ENCODE assay signal across 37 cellular contexts in genomic region chr3:60274646-60275045, GRCh38.
"Had no signal": no experiment of that assay in that cellular context is flagged by ENCODE, and none has a peak within 500 bp of the region (broad histone marks: within the 10 kb centered on the region; RNA-seq: fewer than 3 reads in every experiment).

No MANE protein-coding gene starts in this region.

- H3K4me3 ChIP-seq: ascending aorta, cardiac muscle cell had no signal

- H3K27me3 Mint-ChIP-seq: activated B cell treated with CpG ODN at 0.5 μM for 24 hours; activated CD4-positive, alpha-beta memory T cell treated with anti-CD3 and anti-CD28 coated beads for 36 hours; activated CD4-positive, alpha-beta T cell treated with anti-CD3 and anti-CD28 coated beads, Interleukin-2, amount 10 ng/mL, durations not matched to agents 24 days and 14 days; activated CD8-positive, alpha-beta memory T cell treated with anti-CD3 and anti-CD28 coated beads, Interleukin-2, amount 10 ng/mL, durations not matched to agents 7 days and 5 days; activated CD8-positive, alpha-beta T cell treated with anti-CD3 and anti-CD28 coated beads for 36 hours; activated naive CD4-positive, alpha-beta T cell treated with anti-CD3 and anti-CD28 coated beads, Interleukin-2, amount 10 ng/mL, durations not matched to agents 7 days and 5 days; activated naive CD4-positive, alpha-beta T cell treated with anti-CD3 and anti-CD28 coated beads, Interleukin-2, amount 50 U/mL, for 24 hours; activated naive CD8-positive, alpha-beta T cell; activated naive CD8-positive, alpha-beta T cell treated with anti-CD3 and anti-CD28 coated beads, Interleukin-2, amount 10 ng/mL, durations not matched to agents 7 days and 5 days; activated naive CD8-positive, alpha-beta T cell treated with anti-CD3 and anti-CD28 coated beads, Interleukin-2, amount 50 U/mL, for 24 hours; brain; central memory CD8-positive, alpha-beta T cell had no signal

- H3K27me3 ChIP-seq: ascending aorta, cardiac muscle cell had no signal

- H3K27ac Mint-ChIP-seq: activated B cell treated with CpG ODN at 0.5 μM for 24 hours; activated CD4-positive, alpha-beta memory T cell treated with anti-CD3 and anti-CD28 coated beads for 36 hours; activated CD4-positive, alpha-beta T cell treated with anti-CD3 and anti-CD28 coated beads, Interleukin-2, amount 10 ng/mL, durations not matched to agents 24 days and 14 days; activated CD8-positive, alpha-beta memory T cell treated with anti-CD3 and anti-CD28 coated beads, Interleukin-2, amount 10 ng/mL, durations not matched to agents 7 days and 5 days; activated CD8-positive, alpha-beta T cell treated with anti-CD3 and anti-CD28 coated beads for 36 hours; activated naive CD4-positive, alpha-beta T cell treated with anti-CD3 and anti-CD28 coated beads, Interleukin-2, amount 10 ng/mL, durations not matched to agents 7 days and 5 days; activated naive CD4-positive, alpha-beta T cell treated with anti-CD3 and anti-CD28 coated beads, Interleukin-2, amount 50 U/mL, for 24 hours; activated naive CD8-positive, alpha-beta T cell; activated naive CD8-positive, alpha-beta T cell treated with anti-CD3 and anti-CD28 coated beads, Interleukin-2, amount 10 ng/mL, durations not matched to agents 7 days and 5 days; activated naive CD8-positive, alpha-beta T cell treated with anti-CD3 and anti-CD28 coated beads, Interleukin-2, amount 50 U/mL, for 24 hours; activated T-cell treated with anti-CD3 and anti-CD28 coated beads, Interleukin-2, amount 50 U/mL, for 24 hours; activated T-helper 2 cell treated with anti-CD3 and anti-CD28 coated beads, Interferon-gamma antibody, Interleukin-2, Interleukin-4, amounts not matched to agents 10 μg/mL and 5 μg/mL and 100 μg/mL, durations not matched to agents 14 hours and 24 hours and 36 hours; brain; T-helper 1 cell treated with Interleukin-12 subunit alpha and Interleukin-12 subunit beta and Interleukin-4 antibody, amounts not matched to agents 30 μg/mL and 1 μg/mL, for 36 hours; T-helper 2 cell treated with Interferon-gamma antibody and Interleukin-4, amounts not matched to agents 5 μg/mL and 100 μg/mL, for 36 hours had no signal

- H3K9me3 ChIP-seq: ascending aorta had no signal

- H3K9me3 Mint-ChIP-seq: activated naive CD4-positive, alpha-beta T cell treated with anti-CD3 and anti-CD28 coated beads, Interleukin-2, amount 50 U/mL, for 24 hours; activated naive CD8-positive, alpha-beta T cell treated with anti-CD3 and anti-CD28 coated beads, Interleukin-2, amount 50 U/mL, for 24 hours; central memory CD8-positive, alpha-beta T cell had no signal

- H3K4me1 ChIP-seq: ascending aorta had no signal

- H3K36me3 Mint-ChIP-seq: activated CD4-positive, alpha-beta memory T cell treated with anti-CD3 and anti-CD28 coated beads for 36 hours; activated CD8-positive, alpha-beta memory T cell treated with anti-CD3 and anti-CD28 coated beads, Interleukin-2, amount 10 ng/mL, durations not matched to agents 7 days and 5 days; activated naive CD8-positive, alpha-beta T cell treated with anti-CD3 and anti-CD28 coated beads, Interleukin-2, amount 10 ng/mL, durations not matched to agents 7 days and 5 days; brain had no signal

- FAIRE-seq: bronchial epithelial cell, TTC549 had no signal

- H3K4me3 Mint-ChIP-seq: activated B cell treated with CpG ODN at 0.5 μM for 24 hours; activated CD4-positive, alpha-beta memory T cell treated with anti-CD3 and anti-CD28 coated beads for 36 hours; activated CD4-positive, alpha-beta T cell treated with anti-CD3 and anti-CD28 coated beads, Interleukin-2, amount 10 ng/mL, durations not matched to agents 24 days and 14 days; activated CD8-positive, alpha-beta memory T cell treated with anti-CD3 and anti-CD28 coated beads, Interleukin-2, amount 10 ng/mL, durations not matched to agents 7 days and 5 days; activated CD8-positive, alpha-beta T cell treated with anti-CD3 and anti-CD28 coated beads for 36 hours; activated naive CD4-positive, alpha-beta T cell treated with anti-CD3 and anti-CD28 coated beads, Interleukin-2, amount 10 ng/mL, durations not matched to agents 7 days and 5 days; activated naive CD4-positive, alpha-beta T cell treated with anti-CD3 and anti-CD28 coated beads, Interleukin-2, amount 50 U/mL, for 24 hours; activated naive CD8-positive, alpha-beta T cell; activated naive CD8-positive, alpha-beta T cell treated with anti-CD3 and anti-CD28 coated beads, Interleukin-2, amount 10 ng/mL, durations not matched to agents 7 days and 5 days; activated naive CD8-positive, alpha-beta T cell treated with anti-CD3 and anti-CD28 coated beads, Interleukin-2, amount 50 U/mL, for 24 hours; activated T-cell treated with anti-CD3 and anti-CD28 coated beads, Interleukin-2, amount 50 U/mL, for 24 hours; brain; central memory CD8-positive, alpha-beta T cell; T-helper 1 cell treated with Interleukin-12 subunit alpha and Interleukin-12 subunit beta and Interleukin-4 antibody, amounts not matched to agents 30 μg/mL and 1 μg/mL, for 36 hours; T-helper 2 cell treated with Interferon-gamma antibody and Interleukin-4, amounts not matched to agents 5 μg/mL and 100 μg/mL, for 36 hours had no signal

- DNase-seq: activated B cell treated with CpG ODN at 0.5 μM for 24 hours; activated CD4-positive, alpha-beta memory T cell treated with anti-CD3 and anti-CD28 coated beads for 36 hours; activated CD4-positive, alpha-beta T cell treated with anti-CD3 and anti-CD28 coated beads for 4 hours; activated CD4-positive, alpha-beta T cell treated with anti-CD3 and anti-CD28 coated beads, Interleukin-2, amount 10 ng/mL, durations not matched to agents 24 days and 14 days; activated CD4-positive, alpha-beta T cell treated with anti-CD3 and anti-CD28 coated beads, Interleukin-2, amount 50 U/mL, for 1 hour; activated CD4-positive, alpha-beta T cell treated with anti-CD3 and anti-CD28 coated beads, Interleukin-2, amount 50 U/mL, for 4 hours; activated CD4-positive, CD25-positive, alpha-beta regulatory T cell treated with anti-CD3 and anti-CD28 coated beads, Interleukin-2, amount 50 U/mL, for 72 hours; activated CD8-positive, alpha-beta memory T cell treated with anti-CD3 and anti-CD28 coated beads for 24 hours; activated CD8-positive, alpha-beta memory T cell treated with anti-CD3 and anti-CD28 coated beads, Interleukin-2, amount 10 ng/mL, durations not matched to agents 7 days and 5 days; activated CD8-positive, alpha-beta memory T cell treated with anti-CD3 and anti-CD28 coated beads, Interleukin-2, amount 50 U/mL, for 48 hours; activated CD8-positive, alpha-beta T cell treated with anti-CD3 and anti-CD28 coated beads for 36 hours; activated effector memory CD4-positive, alpha-beta T cell treated with Interleukin-2 at 50 U/mL for 16 hours; activated gamma-delta T cell; activated naive CD4-positive, alpha-beta T cell treated with anti-CD3 and anti-CD28 coated beads, Interleukin-2, amount 10 ng/mL, durations not matched to agents 7 days and 5 days; activated naive CD4-positive, alpha-beta T cell treated with Interleukin-2 at 50 U/mL for 16 hours; activated naive CD8-positive, alpha-beta T cell treated with anti-CD3 and anti-CD28 coated beads, Interleukin-2, amount 10 ng/mL, durations not matched to agents 7 days and 5 days; activated naive CD8-positive, alpha-beta T cell treated with anti-CD3 and anti-CD28 coated beads, Interleukin-2, amount 50 U/mL, for 24 hours; activated T-cell treated with anti-CD3 and anti-CD28 coated beads, Interleukin-2, amount 50 U/mL, for 24 hours; activated T-cell treated with anti-CD3 and anti-CD28 coated beads, Interleukin-2, amount 50 U/mL, for 48 hours; amygdala; anterior cingulate cortex; caudate nucleus; cerebellar nuclear complex; T-helper 2 cell; T-helper 9 cell had no signal

- ATAC-seq: activated CD8-positive, alpha-beta memory T cell treated with anti-CD3 and anti-CD28 coated beads, Interleukin-2, amount 10 ng/mL, durations not matched to agents 7 days and 5 days; activated CD8-positive, alpha-beta T cell treated with anti-CD3 and anti-CD28 coated beads for 36 hours; activated naive CD8-positive, alpha-beta T cell treated with anti-CD3 and anti-CD28 coated beads, Interleukin-2, amount 50 U/mL, for 24 hours had no signal

- H3K36me3 ChIP-seq: ascending aorta, cardiac muscle cell had no signal

- H3K27ac ChIP-seq: ascending aorta, cardiac muscle cell, VCaP had no signal

- H3K4me1 Mint-ChIP-seq: activated B cell treated with CpG ODN at 0.5 μM for 24 hours; activated CD4-positive, alpha-beta T cell treated with anti-CD3 and anti-CD28 coated beads, Interleukin-2, amount 10 ng/mL, durations not matched to agents 24 days and 14 days; activated CD8-positive, alpha-beta memory T cell treated with anti-CD3 and anti-CD28 coated beads, Interleukin-2, amount 10 ng/mL, durations not matched to agents 7 days and 5 days; activated naive CD4-positive, alpha-beta T cell treated with anti-CD3 and anti-CD28 coated beads, Interleukin-2, amount 10 ng/mL, durations not matched to agents 7 days and 5 days; activated naive CD4-positive, alpha-beta T cell treated with anti-CD3 and anti-CD28 coated beads, Interleukin-2, amount 50 U/mL, for 24 hours; activated naive CD8-positive, alpha-beta T cell treated with anti-CD3 and anti-CD28 coated beads, Interleukin-2, amount 10 ng/mL, durations not matched to agents 7 days and 5 days; activated naive CD8-positive, alpha-beta T cell treated with anti-CD3 and anti-CD28 coated beads, Interleukin-2, amount 50 U/mL, for 24 hours; central memory CD8-positive, alpha-beta T cell had no signal
